In genomic region chr13:77697208-77698103, GRCh38 we compare ENCODE assay signal across 8 cellular contexts. TPM values are rescaled to one million over a fixed set of nuclear protein-coding genes. Genes with fewer than 3 reads are reported as not detected.
DNase-seq lines count a peak whose midpoint lies in the region; ATAC-seq and TF ChIP-seq lines count a peak whose summit lies in the region.

Gene SLAIN1, plus strand, starts transcription at chr13:77697687. Its CDS starts 227 bp downstream, at chr13:77697914.

- ATAC-seq in GM21723 (IDR thresholded peaks at IDR 0.05; ENCODE audit: unreplicated experiment), result peak; percentile 74

- H3K9me3 ChIP-seq in testis, result no peaks in the 10 kb centered on the region

- TF ChIP-seq CTCF in testis (IDR thresholded peaks at IDR 0.05), result no peak

- peaks cover 13% of the 10 kb centered on the region for H3K4me1 ChIP-seq in testis

- intact Hi-C loops in testis (cut with DNase I; ENCODE audit: low total_unique reads), result no loop called here

- DNase-seq in DMS53 treated with DMSO at 0.1 percent for 48 hours (lab: John Stamatoyannopoulos, UW; ENCODE audit: unreplicated experiment) (peak; percentile 9), LHCN-M2 (ENCODE audit: low read depth) (peak; percentile 2), SHP77 treated with DMSO at 0.1 percent for 48 hours (lab: John Stamatoyannopoulos, UW) (peak; percentile 61), glomerular visceral epithelial cell (ENCODE audit: extremely low spot score) (peak; percentile 47), occipital lobe (lab: John Stamatoyannopoulos, UW) (peak; percentile 88), testis (peak; percentile 91)
- DNase-seq in activated effector memory CD4-positive, alpha-beta T cell treated with Interleukin-2 at 50 U/mL for 16 hours, result peak; percentile 78

- no peak for TF ChIP-seq POLR2A in testis (IDR thresholded peaks at IDR 0.05)

- H3K27me3 ChIP-seq in testis, result no peaks in the 10 kb centered on the region

- H3K4me3 ChIP-seq in testis, result peak within 1 kb of the TSS; percentile 65 to 78

- 1% methylated on average over 7 to 26 of the region's 86 CpGs for WGBS in testis, 2 donors

- no peaks in the 10 kb centered on the region for H3K36me3 ChIP-seq in testis (ENCODE audit: low read depth, missing control alignments)

- H3K27ac ChIP-seq in testis, result peak within 1 kb of the TSS; percentile 66 to 74

RNA-seq across cellular contexts. Expression of gene SLAIN1, which starts in this region (rescaled TPM):
- total RNA-seq in LHCN-M2 (2014; rRNA removed) (0.11 TPM in 1 of 2 replicates, not detected in the other), occipital lobe (600 TPM), testis (100 to 1,000 TPM; 114 to 149 TPM)
- polyA plus RNA-seq in LHCN-M2 (2012), result not detected
- polyA plus RNA-seq in testis (ENCODE audit: insufficient read depth, low read depth, low replicate concordance), result 73.1 TPM

Comparison
In these comparisons a context has a peak if more than half of its experiments do, and no peak if none do; other contexts are left out.
1. Peak in every context shown above with its lines: DNase-seq, ATAC-seq, H3K4me3 ChIP-seq and H3K27ac ChIP-seq.
2. RNA of gene SLAIN1 (total RNA-seq): 600 TPM in occipital lobe (single experiment) and 114 to 149 TPM in testis; 0.11 TPM in LHCN-M2; every median in the first group is over 100 times any median in the second.
3. Peak in DNase-seq in LHCN-M2; RNA of the gene not detected or under 1 TPM.
4. DNase-seq: peak in every context shown above with its lines; median percentile 91 in testis; 88 in occipital lobe; 78 in activated effector memory CD4-positive, alpha-beta T cell treated with Interleukin-2 at 50 U/mL for 16 hours; 61 in SHP77 treated with DMSO at 0.1 percent for 48 hours; 47 in glomerular visceral epithelial cell; 9 in DMS53 treated with DMSO at 0.1 percent for 48 hours; 2 in LHCN-M2.